Comparison of ENCODE assay signal across 2 cellular contexts in genomic region chr22:23066200-23067022, GRCh38.
TF ChIP-seq lines count a peak whose summit lies in the region.

No MANE protein-coding gene starts in this region.

TF ChIP-seq in HepG2, 621 proteins besides CTCF, POLR2A, EP300 and RAD21:
- TF ChIP-seq ZNF275 (CRISPR knock-in tag; IDR thresholded peaks at IDR 0.05; ENCODE audit: borderline replicate concordance) (no peak), TIGD3 (CRISPR knock-in tag; IDR thresholded peaks at IDR 0.05; ENCODE audit: borderline replicate concordance) (no peak), SAFB2 (CRISPR knock-in tag; IDR thresholded peaks at IDR 0.05; ENCODE audit: borderline replicate concordance, low read depth) (no peak), ZNF292 (CRISPR knock-in tag; IDR thresholded peaks at IDR 0.05; ENCODE audit: borderline replicate concordance, low read depth) (no peak), ZFP90 (CRISPR knock-in tag; IDR thresholded peaks at IDR 0.05; ENCODE audit: borderline replicate concordance) (no peak)

TF ChIP-seq in SK-N-SH treated with all-trans-retinoic acid at 6 μM for 48 hours, 23 proteins besides CTCF, POLR2A, EP300 and RAD21 (continued from another document):
- TF ChIP-seq POU6F1 (CRISPR knock-in tag; IDR thresholded peaks at IDR 0.05; ENCODE audit: borderline replicate concordance, low read depth) (no peak), ZFP30 (CRISPR knock-in tag; IDR thresholded peaks at IDR 0.05) (no peak)
